In the genomic region with DNA sequence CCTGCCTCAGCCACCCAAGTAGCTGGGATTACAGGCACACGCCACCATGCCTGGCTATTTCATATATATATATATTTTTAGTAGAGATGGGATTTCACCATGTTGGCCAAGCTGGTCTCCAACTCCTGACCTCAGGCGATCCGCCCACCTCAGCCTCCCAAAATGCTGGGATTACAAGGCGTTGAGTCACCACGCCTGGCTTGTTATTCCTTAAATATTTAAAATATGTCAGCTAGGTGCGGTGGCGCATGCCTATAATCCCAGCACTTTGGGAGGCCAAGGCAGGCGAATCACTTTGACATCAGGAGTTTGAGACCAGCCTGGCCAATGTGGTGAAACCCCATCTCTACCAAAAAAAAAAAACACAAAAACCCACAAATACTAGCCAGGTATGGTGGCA, we compare ENCODE assay signal across 8 cellular contexts. TPM values are rescaled to one million over a fixed set of nuclear protein-coding genes. Genes with fewer than 3 reads are reported as not detected.
DNase-seq lines count a peak whose midpoint lies in the region; TF ChIP-seq lines count a peak whose summit lies in the region.
"Not testable (repeated sequence)": the region's sequence is repeated elsewhere in the genome, so short reads cannot be mapped to it uniquely, and the experiment has no call there.
"Had no signal": no experiment of that assay in that cellular context is flagged by ENCODE, and none has a peak within 500 bp of the region (broad histone marks: within the 10 kb centered on the region; RNA-seq: fewer than 3 reads in every experiment).

No MANE protein-coding gene starts in this region.

- H2BK5ac ChIP-seq in trophoblast cell (ENCODE audit: low read depth, low read length, poor library complexity): not testable (repeated sequence)

- not testable (repeated sequence) for H2AK5ac ChIP-seq in trophoblast cell (ENCODE audit: low read length)

- H3K18ac ChIP-seq in trophoblast cell (ENCODE audit: low read length): not testable (repeated sequence)

- not testable (repeated sequence) for H3K14ac ChIP-seq in trophoblast cell (ENCODE audit: low read length)

- POLR2A ChIA-PET in PC-9 (lab: Charles Lee; ENCODE audit: unreplicated experiment): interaction anchor here (0.7 kb wide), 1 partner anchor 300 kb away, joined by 3 read pairs; the partner anchor contains the start of gene STAT2

- H3K9ac ChIP-seq in GM23248; endodermal cell (ENCODE audit: extremely low read depth, low read length, poor library complexity, severe bottlenecking); trophoblast cell (ENCODE audit: low read length): not testable (repeated sequence)

- H2BK120ac ChIP-seq in trophoblast cell (ENCODE audit: insufficient read depth, low read length, poor library complexity): not testable (repeated sequence)

- H3K27ac ChIP-seq in GM23248; PC-9; endodermal cell (ENCODE audit: low read depth, low read length); trophoblast cell (ENCODE audit: low read depth, low read length): not testable (repeated sequence)

- H4K91ac ChIP-seq in trophoblast cell (ENCODE audit: low read depth, low read length): not testable (repeated sequence)

- H3K23ac ChIP-seq in trophoblast cell (ENCODE audit: low read length): not testable (repeated sequence)

- not testable (repeated sequence) for H3K36me3 Mint-ChIP-seq in endodermal cell (ENCODE audit: low read depth)

- not testable (repeated sequence) for H3K9me3 ChIP-seq in GM23248 (ENCODE audit: low read depth); PC-9 (ENCODE audit: insufficient read depth, low read depth); endodermal cell (ENCODE audit: control insufficient read depth, low read length); trophoblast cell (ENCODE audit: insufficient read depth, low read depth, low read length)

- H3K4ac ChIP-seq in trophoblast cell (ENCODE audit: low read depth, low read length): not testable (repeated sequence)

- not testable (repeated sequence) for H3K4me3 ChIP-seq in GM23248; PC-9; endodermal cell (ENCODE audit: low read length); trophoblast cell (ENCODE audit: low read depth, low read length)

- not testable (repeated sequence) for H4K20me1 ChIP-seq in GM23248 (ENCODE audit: insufficient read depth); PC-9 (ENCODE audit: insufficient read depth)

- H3K4me1 ChIP-seq in GM23248 (ENCODE audit: insufficient read depth): peaks cover 22% of the 10 kb centered on the region
- H3K4me1 ChIP-seq in PC-9 (replicated peaks; ENCODE audit: insufficient read depth); endodermal cell (ENCODE audit: control insufficient read depth, insufficient read depth, low read length); trophoblast cell (ENCODE audit: control insufficient read depth in 1 of 2, insufficient read depth in 2 of 2, low read length in 2 of 2): not testable (repeated sequence)

- not testable (repeated sequence) for H3K4me3 Mint-ChIP-seq in endodermal cell

- intact Hi-C loops in PC-9 (cut with micrococcal nuclease; ENCODE audit: unreplicated experiment): not testable (repeated sequence)

- H2BK12ac ChIP-seq in trophoblast cell (ENCODE audit: low read length): not testable (repeated sequence)

- CTCF ChIA-PET in PC-9 (lab: Charles Lee): not testable (repeated sequence)

- in situ Hi-C loops in GM23248 (cut with MboI): not testable (repeated sequence)

- TF ChIP-seq CTCF in PC-9 (conservative IDR thresholded peaks at IDR 0.05); endodermal cell (conservative IDR thresholded peaks at IDR 0.05): not testable (repeated sequence)

- H3K9me3 Mint-ChIP-seq in endodermal cell: not testable (repeated sequence)

- not testable (repeated sequence) for H3K4me1 Mint-ChIP-seq in endodermal cell

- H3K79me2 ChIP-seq in GM23248 (ENCODE audit: insufficient read depth); PC-9 (ENCODE audit: low read depth); trophoblast cell (ENCODE audit: control insufficient read depth, insufficient read depth, low read length, poor library complexity): not testable (repeated sequence)

- WGBS in GM23248 (ENCODE audit: low coverage in 1 of 2, low lambda C conversion rate in 2 of 2, missing lambda C conversion rate in 2 of 2), 2 experiments: 65 to 80% methylated on average over 8 of the region's 8 CpGs
- WGBS in endodermal cell (ENCODE audit: insufficient coverage in 1 of 2, insufficient read length in 1 of 2), 2 experiments: 83 to 85% methylated on average over 4 to 7 of the region's 8 CpGs
- WGBS in trophoblast cell (ENCODE audit: extremely low coverage, insufficient coverage, insufficient read length): no CpG with 5 or more reads among the region's 8 CpGs

- not testable (repeated sequence) for H3K4me2 ChIP-seq in GM23248 (ENCODE audit: unreplicated experiment); PC-9; trophoblast cell (ENCODE audit: low read length)

- not testable (repeated sequence) for H2AFZ ChIP-seq in GM23248; PC-9; trophoblast cell (ENCODE audit: insufficient read depth, low read length, poor library complexity)

- H4K12ac ChIP-seq in trophoblast cell (ENCODE audit: low read depth, low read length): not testable (repeated sequence)

- H3K27me3 Mint-ChIP-seq in endodermal cell (ENCODE audit: insufficient read depth): not testable (repeated sequence)

- not testable (repeated sequence) for H3K36me3 ChIP-seq in GM23248 (ENCODE audit: low read depth); PC-9 (ENCODE audit: low read depth); endodermal cell (ENCODE audit: control insufficient read depth, insufficient read depth, low read length); trophoblast cell (ENCODE audit: control insufficient read depth in 1 of 2, insufficient read depth in 2 of 2, low read length in 2 of 2)

- not testable (repeated sequence) for H3K9me2 ChIP-seq in GM23248 (ENCODE audit: insufficient read depth); PC-9 (ENCODE audit: insufficient read depth)

- BruUV-seq in PC-9 (replicated peaks; lab: Mats Ljungman, UMichigan): not testable (repeated sequence)

- not testable (repeated sequence) for H3K27ac Mint-ChIP-seq in endodermal cell

- not testable (repeated sequence) for H3F3A ChIP-seq in GM23248 (ENCODE audit: insufficient read depth); PC-9 (ENCODE audit: insufficient read depth, low read depth)

- DNase-seq in GM23248 (peak; percentile 52), HT1080 (ENCODE audit: low read depth) (peak; percentile 77), PC-9 (peak; percentile 26 to 67), astrocyte of the hippocampus (ENCODE audit: low read depth, low spot score) (peak; percentile 28), endodermal cell (peak; percentile 61), glomerular visceral epithelial cell (ENCODE audit: extremely low spot score) (peak; percentile 54), trophoblast cell (peak; percentile 91 to 92)

- not testable (repeated sequence) for H3K79me1 ChIP-seq in trophoblast cell (ENCODE audit: low read length)

- H4K8ac ChIP-seq in trophoblast cell (ENCODE audit: low read depth, low read length): not testable (repeated sequence)

- H3K27me3 ChIP-seq in GM23248 (replicated peaks; ENCODE audit: insufficient read depth); PC-9 (ENCODE audit: insufficient read depth, low read depth); endodermal cell (ENCODE audit: control insufficient read depth, insufficient read depth, low read length, poor library complexity, severe bottlenecking); trophoblast cell (ENCODE audit: insufficient read depth, low read length): not testable (repeated sequence)

RNA-seq across cellular contexts. Expression of gene RPS26, which starts 18.2 kb away (rescaled TPM):
- 332 and 1,155 TPM in 2 replicates for total RNA-seq in GM23248 (2014; rRNA removed; shearing (Covaris generic))
- polyA plus RNA-seq in GM23248 (2016; fragmentation: Nextera tagmentation; extraction: Ambion mirVana): 271 and 274 TPM in 2 replicates
- 855 and 1,056 TPM in 2 replicates for total RNA-seq in HT1080 (2014; rRNA removed; shearing (Covaris generic))
- polyA plus RNA-seq in HT1080 (2015; cell fraction: cytosol; rRNA removed): 643 and 2,329 TPM in 2 replicates
- 495 and 694 TPM in 2 replicates for polyA plus RNA-seq in HT1080 (2015; cell fraction: nucleus; rRNA removed)
- total RNA-seq in PC-9 (2021) (25.2 and 43.3 TPM in 2 replicates), endodermal cell (10 to 100 TPM; 35.8 to 58.6 TPM)
- 2,066 TPM for polyA plus RNA-seq in endodermal cell (2013, experiment 1 of 2)
- 1,971 TPM for polyA plus RNA-seq in endodermal cell (2013, experiment 2 of 2)
- 894 and 933 TPM in 2 replicates for polyA plus RNA-seq in trophoblast cell (2013)

RNA-seq across cellular contexts. Expression of gene ERBB3, which starts 20.0 kb away (rescaled TPM):
- 3.3 and 3.5 TPM in 2 replicates for total RNA-seq in GM23248 (2014; rRNA removed; shearing (Covaris generic))
- polyA plus RNA-seq in GM23248 (2016; fragmentation: Nextera tagmentation; extraction: Ambion mirVana): 1.9 and 2.1 TPM in 2 replicates
- 1.2 and 1.4 TPM in 2 replicates for total RNA-seq in HT1080 (2014; rRNA removed; shearing (Covaris generic))
- 0.49 and 1.0 TPM in 2 replicates for polyA plus RNA-seq in HT1080 (2015; cell fraction: cytosol; rRNA removed)
- polyA plus RNA-seq in HT1080 (2015; cell fraction: nucleus; rRNA removed): 0.16 and 0.26 TPM in 2 replicates
- total RNA-seq in PC-9 (2021) (127 and 145 TPM in 2 replicates), endodermal cell (10 to 100 TPM; 45.7 to 51.8 TPM)
- 41.7 TPM for polyA plus RNA-seq in endodermal cell (2013, experiment 1 of 2)
- 35.4 TPM for polyA plus RNA-seq in endodermal cell (2013, experiment 2 of 2)
- 89.0 and 92.2 TPM in 2 replicates for polyA plus RNA-seq in trophoblast cell (2013)
- polyA plus RNA-seq: CD14-positive monocyte had no signal

RNA-seq across cellular contexts. Expression of gene IKZF4, which starts 39.1 kb away (rescaled TPM):
- total RNA-seq in GM23248 (2014; rRNA removed; shearing (Covaris generic)): 1.4 and 1.5 TPM in 2 replicates
- 0.99 and 1.1 TPM in 2 replicates for polyA plus RNA-seq in GM23248 (2016; fragmentation: Nextera tagmentation; extraction: Ambion mirVana)
- total RNA-seq in HT1080 (2014; rRNA removed; shearing (Covaris generic)): 0.80 and 1.9 TPM in 2 replicates
- 3.9 and 4.3 TPM in 2 replicates for polyA plus RNA-seq in HT1080 (2015; cell fraction: cytosol; rRNA removed)
- 4.1 and 4.3 TPM in 2 replicates for polyA plus RNA-seq in HT1080 (2015; cell fraction: nucleus; rRNA removed)
- total RNA-seq in PC-9 (2021) (7.4 and 9.6 TPM in 2 replicates), endodermal cell (10 to 100 TPM in 1 of 2 donors, 1 to 10 TPM in 1; 9.8 to 10.2 TPM)
- polyA plus RNA-seq in endodermal cell (2013, experiment 1 of 2): 21.4 TPM
- 17.5 TPM for polyA plus RNA-seq in endodermal cell (2013, experiment 2 of 2)
- 5.2 and 5.4 TPM in 2 replicates for polyA plus RNA-seq in trophoblast cell (2013)

RNA-seq across cellular contexts. Expression of gene PA2G4, which starts 44.4 kb away (rescaled TPM):
- 115 and 120 TPM in 2 replicates for total RNA-seq in GM23248 (2014; rRNA removed; shearing (Covaris generic))
- 152 and 157 TPM in 2 replicates for polyA plus RNA-seq in GM23248 (2016; fragmentation: Nextera tagmentation; extraction: Ambion mirVana)
- total RNA-seq in HT1080 (2014; rRNA removed; shearing (Covaris generic)): 526 and 607 TPM in 2 replicates
- polyA plus RNA-seq in HT1080 (2015; cell fraction: cytosol; rRNA removed): 346 and 430 TPM in 2 replicates
- polyA plus RNA-seq in HT1080 (2015; cell fraction: nucleus; rRNA removed): 500 and 579 TPM in 2 replicates
- total RNA-seq in PC-9 (2021): 120 and 159 TPM in 2 replicates
- 100 to 1,000 TPM; 128 to 161 TPM for total RNA-seq in endodermal cell
- polyA plus RNA-seq in endodermal cell (2013, experiment 1 of 2): 155 TPM
- polyA plus RNA-seq in endodermal cell (2013, experiment 2 of 2): 147 TPM
- polyA plus RNA-seq in trophoblast cell (2013): 131 and 133 TPM in 2 replicates

RNA-seq across cellular contexts. Expression of gene RPL41, which starts 56.5 kb away (rescaled TPM):
- total RNA-seq in GM23248 (2014; rRNA removed; shearing (Covaris generic)): 1,463 and 1,892 TPM in 2 replicates
- polyA plus RNA-seq in GM23248 (2016; fragmentation: Nextera tagmentation; extraction: Ambion mirVana): 2,480 and 2,545 TPM in 2 replicates
- total RNA-seq in HT1080 (2014; rRNA removed; shearing (Covaris generic)): 3,633 and 5,394 TPM in 2 replicates
- 3,243 and 3,703 TPM in 2 replicates for polyA plus RNA-seq in HT1080 (2015; cell fraction: cytosol; rRNA removed)
- 870 and 941 TPM in 2 replicates for polyA plus RNA-seq in HT1080 (2015; cell fraction: nucleus; rRNA removed)
- total RNA-seq in PC-9 (2021) (3,423 and 4,460 TPM in 2 replicates), endodermal cell (1,000 to 10,000 TPM; 4,305 to 4,379 TPM)
- polyA plus RNA-seq in endodermal cell (2013, experiment 1 of 2): 4,554 TPM
- 4,086 TPM for polyA plus RNA-seq in endodermal cell (2013, experiment 2 of 2)
- 9,463 and 9,643 TPM in 2 replicates for polyA plus RNA-seq in trophoblast cell (2013)

Comparison
In these comparisons a context has a peak if more than half of its experiments do, and no peak if none do; other contexts are left out.
1. DNase-seq: peak in every context shown above with its lines; median percentile 92 in trophoblast cell; 77 in HT1080; 61 in endodermal cell; 54 in glomerular visceral epithelial cell; 52 in GM23248; 46 in PC-9; 28 in astrocyte of the hippocampus.
2. RNA of gene ERBB3, which starts 20.0 kb away (total RNA-seq): 127 to 145 TPM in PC-9 and 45.7 to 51.8 TPM in endodermal cell; 3.3 to 3.5 TPM in GM23248 and 1.2 to 1.4 TPM in HT1080; every median in the first group is over 10 times any median in the second.